ENCODE assay signal across 1 cellular context in the genomic region with DNA sequence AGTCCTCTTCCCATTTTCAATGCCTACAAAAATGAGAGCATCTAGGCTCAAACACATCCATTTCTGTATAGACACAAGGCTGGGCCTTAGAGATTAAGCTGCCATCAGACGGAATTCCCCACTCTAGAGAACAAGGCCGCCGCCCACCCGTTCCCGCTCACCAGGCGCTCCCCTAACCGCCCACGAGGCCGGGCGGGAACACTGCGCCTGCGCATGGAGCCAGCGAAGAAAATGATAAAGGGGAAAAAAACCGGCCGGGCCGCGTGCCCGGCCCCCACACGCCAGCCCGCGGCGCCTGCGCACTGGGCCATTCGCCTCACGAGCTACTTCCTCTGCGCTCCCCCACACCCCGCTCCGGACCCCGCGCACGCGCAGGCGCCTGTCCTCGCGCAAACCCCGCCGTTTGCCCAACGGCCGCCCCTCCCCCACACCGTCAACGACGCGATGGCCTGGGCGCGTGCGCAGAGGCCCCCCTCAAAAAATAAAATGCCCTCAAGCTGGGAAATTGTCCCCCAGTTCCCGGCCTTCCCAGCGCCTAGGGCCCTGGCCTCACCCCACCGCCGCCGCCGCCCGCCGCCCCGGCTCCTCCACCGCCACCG.
TF ChIP-seq lines count a peak whose summit lies in the region.

No MANE protein-coding gene starts in this region.

TF ChIP-seq in SK-N-SH treated with all-trans-retinoic acid at 6 μM for 48 hours, 23 proteins besides CTCF, POLR2A, EP300 and RAD21 (continued from another document):
- no peak for TF ChIP-seq OSR1 (CRISPR knock-in tag; IDR thresholded peaks at IDR 0.05)
- TF ChIP-seq, protein P1, sequence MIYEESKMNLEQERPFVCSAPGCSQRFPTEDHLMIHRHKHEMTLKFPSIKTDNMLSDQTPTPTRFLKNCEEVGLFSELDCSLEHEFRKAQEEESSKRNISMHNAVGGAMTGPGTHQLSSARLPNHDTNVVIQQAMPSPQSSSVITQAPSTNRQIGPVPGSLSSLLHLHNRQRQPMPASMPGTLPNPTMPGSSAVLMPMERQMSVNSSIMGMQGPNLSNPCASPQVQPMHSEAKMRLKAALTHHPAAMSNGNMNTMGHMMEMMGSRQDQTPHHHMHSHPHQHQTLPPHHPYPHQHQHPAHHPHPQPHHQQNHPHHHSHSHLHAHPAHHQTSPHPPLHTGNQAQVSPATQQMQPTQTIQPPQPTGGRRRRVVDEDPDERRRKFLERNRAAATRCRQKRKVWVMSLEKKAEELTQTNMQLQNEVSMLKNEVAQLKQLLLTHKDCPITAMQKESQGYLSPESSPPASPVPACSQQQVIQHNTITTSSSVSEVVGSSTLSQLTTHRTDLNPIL (CRISPR knock-in tag; IDR thresholded peaks at IDR 0.05; ENCODE audit: low read depth) = no peak
- TF ChIP-seq TCF4 (CRISPR knock-in tag; IDR thresholded peaks at IDR 0.05; ENCODE audit: borderline replicate concordance) = no peak
- TF ChIP-seq SNAI2 (CRISPR knock-in tag; IDR thresholded peaks at IDR 0.05) = no peak
- TF ChIP-seq RARB (CRISPR knock-in tag; IDR thresholded peaks at IDR 0.05) = no peak
